8 cellular contexts compared by ENCODE assay signal in genomic region chr6:117829594-117830319, GRCh38.
DNase-seq lines count a peak whose midpoint lies in the region; ATAC-seq and TF ChIP-seq lines count a peak whose summit lies in the region.

No MANE protein-coding gene starts in this region.

- H3K27ac Mint-ChIP-seq in CD8-positive, alpha-beta memory T cell, result no peak overlapping the region

- no peaks in the 10 kb centered on the region for H3K9me3 ChIP-seq in CD8-positive, alpha-beta memory T cell (ENCODE audit: low read length)

- H3K27ac ChIP-seq in CD8-positive, alpha-beta memory T cell (ENCODE audit: low read depth, low read length), result no peak overlapping the region

- no peak overlapping the region for H3K4me3 ChIP-seq in CD8-positive, alpha-beta memory T cell (ENCODE audit: low read length)

- no peaks in the 10 kb centered on the region for H3K36me3 Mint-ChIP-seq in CD8-positive, alpha-beta memory T cell

- H3K27me3 ChIP-seq in CD8-positive, alpha-beta memory T cell (ENCODE audit: insufficient read depth, low read length, poor library complexity, severe bottlenecking), result no peaks in the 10 kb centered on the region

- H3K4me1 ChIP-seq in CD8-positive, alpha-beta memory T cell (ENCODE audit: insufficient read depth, low read length), result no peaks in the 10 kb centered on the region

- H3K27me3 Mint-ChIP-seq in CD8-positive, alpha-beta memory T cell, result peaks cover 0 to 27% of the 10 kb centered on the region in 2 donors

- H3K36me3 ChIP-seq in CD8-positive, alpha-beta memory T cell (ENCODE audit: insufficient read depth, low read length), result no peaks in the 10 kb centered on the region

- no peak overlapping the region for H3K4me3 Mint-ChIP-seq in CD8-positive, alpha-beta memory T cell

- CTCF ChIA-PET in GM10248 (lab: Yijun Ruan, JAX), result interaction anchor here (0.8 to 2.4 kb wide), 12 partner anchors 10 to 483 kb away, joined by 3 to 19 read pairs (median 3); no protein-coding TSS in a partner anchor
- CTCF ChIA-PET in CD8-positive, alpha-beta memory T cell (lab: Charles Lee), result no interaction called here

- peak; percentile 28 for TF ChIP-seq CTCF in GM10248 (IDR thresholded peaks at IDR 0.05; ENCODE audit: control extremely low read depth, extremely low read depth, low read depth, missing control alignments)

- ATAC-seq in HG03342 (IDR thresholded peaks at IDR 0.05; ENCODE audit: unreplicated experiment) (peak; percentile 69), HG02840 (IDR thresholded peaks at IDR 0.05; ENCODE audit: low FRiP score, unreplicated experiment) (no peak), GM21529 (IDR thresholded peaks at IDR 0.05; ENCODE audit: unreplicated experiment) (no peak), GM19397 (IDR thresholded peaks at IDR 0.05; ENCODE audit: unreplicated experiment) (no peak)

- H3K4me1 Mint-ChIP-seq in CD8-positive, alpha-beta memory T cell, result no peaks in the 10 kb centered on the region

- POLR2A ChIA-PET in GM10248 (lab: Yijun Ruan, JAX), result no interaction called here
- POLR2A ChIA-PET in CD8-positive, alpha-beta memory T cell (lab: Charles Lee), result no interaction called here

- H3K9me3 Mint-ChIP-seq in CD8-positive, alpha-beta memory T cell, result peaks cover 4 to 22% (median 8%) of the 10 kb centered on the region in 5 donors

- DNase-seq in GM10248 (ENCODE audit: extremely low spot score) (peak; percentile 37), T1000 (lab: John Stamatoyannopoulos, UW) (peak; percentile 69), iris pigment epithelial cell (ENCODE audit: low read depth) (peak; percentile 41)
- no peak for DNase-seq in CD8-positive, alpha-beta memory T cell

Comparison
In these comparisons a context has a peak if more than half of its experiments do, and no peak if none do; other contexts are left out.
1. DNase-seq: peak in GM10248 (single experiment), T1000 (single experiment) and iris pigment epithelial cell (single experiment); none in CD8-positive, alpha-beta memory T cell (0 of 5).